In genomic region chr14:34983148-34983760, GRCh38 we compare ENCODE assay signal across 8 cellular contexts. TPM values are rescaled to one million over a fixed set of nuclear protein-coding genes. Genes with fewer than 3 reads are reported as not detected.
A peak's percentile ranks its signal among the peaks of the same experiment; 100 is the strongest.
DNase-seq lines count a peak whose midpoint lies in the region; ATAC-seq and TF ChIP-seq lines count a peak whose summit lies in the region.

No MANE protein-coding gene starts in this region.

- H3K27me3 ChIP-seq in iPS-15b (ENCODE audit: control insufficient read depth, insufficient read depth, low read length) (peaks cover 2% of the 10 kb centered on the region), suprapubic skin (no peaks in the 10 kb centered on the region)

- TF ChIP-seq EP300 in suprapubic skin (IDR thresholded peaks at IDR 0.05), result no peak

- peaks cover 3% of the 10 kb centered on the region for H3K4me1 ChIP-seq in iPS-15b (ENCODE audit: control insufficient read depth, insufficient read depth, low read length)
- peaks cover 45% of the 10 kb centered on the region for H3K4me1 ChIP-seq in suprapubic skin

- under 1% methylated on average over 28 of the region's 28 CpGs for WGBS in suprapubic skin

- ATAC-seq in GM19023 (IDR thresholded peaks at IDR 0.05; ENCODE audit: unreplicated experiment) (peak; percentile 26), HG02970 (IDR thresholded peaks at IDR 0.05; ENCODE audit: low FRiP score, unreplicated experiment) (peak; percentile 17)

- H3K9ac ChIP-seq in iPS-15b (ENCODE audit: low read depth, low read length), result peak overlapping the region; percentile 80

- H3K36me3 ChIP-seq in iPS-15b (ENCODE audit: control insufficient read depth, insufficient read depth, low read length), result no peaks in the 10 kb centered on the region
- no peaks in the 10 kb centered on the region for H3K36me3 ChIP-seq in suprapubic skin

- H3K27ac ChIP-seq in VCaP (peak overlapping the region; percentile 97), suprapubic skin (peak overlapping the region; percentile 97)

- H3K9me3 ChIP-seq in iPS-15b (ENCODE audit: control insufficient read depth, insufficient read depth, low read length), result no peaks in the 10 kb centered on the region
- H3K9me3 ChIP-seq in suprapubic skin, result no peaks in the 10 kb centered on the region

- TF ChIP-seq CTCF in VCaP (conservative IDR thresholded peaks at IDR 0.05), result no peak
- TF ChIP-seq CTCF in suprapubic skin (IDR thresholded peaks at IDR 0.05), result no peak

- no peak for TF ChIP-seq POLR2A in suprapubic skin (IDR thresholded peaks at IDR 0.05)

- DNase-seq in suprapubic skin (ENCODE audit: low spot score in 2 of 2), result no peak
- DNase-seq in A172 (ENCODE audit: low spot score), result no peak
- DNase-seq in activated CD4-positive, alpha-beta T cell treated with anti-CD3 and anti-CD28 coated beads for 1 hour, result no peak
- no peak for DNase-seq in cerebellar nuclear complex (lab: John Stamatoyannopoulos, UW)

- H3K4me3 ChIP-seq in iPS-15b (ENCODE audit: low read depth, low read length) (peak overlapping the region; percentile 81), suprapubic skin (peak overlapping the region; percentile 82)

RNA-seq across cellular contexts. Expression of gene SRP54, which starts 0.5 kb away (rescaled TPM):
- total RNA-seq in suprapubic skin, result 10 to 100 TPM; 41.5 to 89.5 (median 50.8) TPM
- total RNA-seq in A172 (2014; rRNA removed; shearing (Covaris generic)), result 45.9 and 50.4 TPM in 2 replicates
